1 cellular context compared by ENCODE assay signal in genomic region chr3:13547591-13548371, GRCh38.
TF ChIP-seq lines count a peak whose summit lies in the region.

No MANE protein-coding gene starts in this region.

TF ChIP-seq in K562, 482 proteins besides CTCF, POLR2A, EP300 and RAD21 (continued from another document):
- no peak for TF ChIP-seq CUX1 (CRISPR knock-in tag; IDR thresholded peaks at IDR 0.05)
- no peak for TF ChIP-seq STAT5B (CRISPR knock-in tag; IDR thresholded peaks at IDR 0.05)
- TF ChIP-seq BCOR (IDR thresholded peaks at IDR 0.05) = peak; percentile 70
- TF ChIP-seq NR2F6 (CRISPR knock-in tag; IDR thresholded peaks at IDR 0.05) = no peak
- no peak for TF ChIP-seq NFXL1 (CRISPR knock-in tag; IDR thresholded peaks at IDR 0.05)
